ENCODE assay signal across 12 cellular contexts in the genomic region with DNA sequence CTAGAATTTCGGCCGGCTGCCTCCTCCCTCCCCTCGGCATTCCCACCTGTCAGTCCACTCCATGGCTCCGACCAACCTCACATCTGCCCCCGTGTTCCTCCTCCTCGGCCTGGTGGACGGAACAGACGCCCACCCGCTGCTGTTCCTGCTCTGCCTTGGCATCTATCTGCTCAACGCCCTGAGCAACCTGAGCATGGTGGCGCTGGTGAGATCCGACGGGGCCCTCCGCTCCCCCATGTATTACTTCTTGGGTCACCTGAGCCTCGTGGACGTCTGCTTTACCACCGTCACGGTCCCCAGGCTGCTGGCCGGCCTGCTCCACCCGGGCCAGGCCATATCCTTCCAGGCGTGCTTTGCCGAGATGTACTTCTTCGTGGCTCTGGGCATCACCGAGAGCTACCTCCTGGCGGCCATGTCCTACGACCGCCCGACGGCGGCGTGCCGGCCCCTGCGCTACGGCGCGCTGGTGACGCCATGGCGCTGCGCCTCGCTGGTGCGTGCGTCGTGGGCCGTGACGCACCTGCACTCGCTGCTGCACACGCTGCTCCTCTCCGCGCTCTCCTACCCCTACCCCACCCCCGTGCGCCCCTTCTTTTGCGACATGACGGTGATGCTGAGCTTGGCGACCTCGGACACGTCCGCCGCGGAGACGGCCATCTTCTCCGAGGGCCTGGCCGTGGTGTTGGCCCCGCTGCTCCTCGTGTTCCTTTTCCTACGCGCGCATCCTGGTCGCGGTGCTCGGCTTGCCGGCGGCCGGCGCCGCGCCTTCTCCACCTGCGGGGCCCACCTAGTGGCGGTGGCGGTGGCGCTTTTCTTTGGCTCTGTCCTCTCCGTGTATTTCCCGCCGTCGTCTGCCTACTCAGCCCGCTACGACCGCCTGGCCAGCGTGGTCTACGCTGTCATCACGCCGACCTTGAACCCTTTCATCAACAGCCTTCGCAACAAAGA. TPM values are rescaled to one million over a fixed set of nuclear protein-coding genes. Genes with fewer than 3 reads are reported as not detected.
DNase-seq lines count a peak whose midpoint lies in the region; ATAC-seq and TF ChIP-seq lines count a peak whose summit lies in the region.
"Had no signal": no experiment of that assay in that cellular context is flagged by ENCODE, and none has a peak within 500 bp of the region (broad histone marks: within the 10 kb centered on the region; RNA-seq: fewer than 3 reads in every experiment).

Gene OR3A2 (minus strand): TSS at position 440 of the 948 bp plus-strand sequence.

- H3K4me3 ChIP-seq in left ventricle myocardium inferior (peak within 1 kb of the TSS; percentile 38), heart left ventricle (peak within 1 kb of the TSS in 2 of 12 donors; percentile 20 to 45)

- H3K27ac ChIP-seq in left ventricle myocardium inferior (replicated peaks) = no peak within 1 kb of the TSS
- no peak within 1 kb of the TSS for H3K27ac ChIP-seq in heart left ventricle
- H3K27ac ChIP-seq: pancreas had no signal

- TF ChIP-seq CTCF in left ventricle myocardium inferior (IDR thresholded peaks at IDR 0.05; ENCODE audit: borderline replicate concordance) (no peak), heart left ventricle (IDR thresholded peaks at IDR 0.05) (no peak)

- no peak for TF ChIP-seq POLR2A in heart left ventricle (IDR thresholded peaks at IDR 0.05)

- ATAC-seq in heart left ventricle (no peak), GM18498 (IDR thresholded peaks at IDR 0.05; ENCODE audit: unreplicated experiment) (no peak), HG02610 (IDR thresholded peaks at IDR 0.05; ENCODE audit: unreplicated experiment) (no peak), HG02642 (IDR thresholded peaks at IDR 0.05; ENCODE audit: poor library complexity, unreplicated experiment) (no peak)
- ATAC-seq in natural killer cell treated with Interleukin-12 subunit alpha and Interleukin-12 subunit beta and Interleukin-15 and Interleukin-18, amount 100 ng/mL, for 72 hours = peak; percentile 54 to 90

- H3K27me3 ChIP-seq in left ventricle myocardium inferior (ENCODE audit: low read depth) (peaks cover 70% of the 10 kb centered on the region), heart left ventricle (peaks cover 8 to 46% (median 24%) of the 10 kb centered on the region in 9 donors)

- no peaks in the 10 kb centered on the region for H3K4me1 ChIP-seq in left ventricle myocardium inferior
- no peaks in the 10 kb centered on the region for H3K4me1 ChIP-seq in heart left ventricle
- H3K4me1 ChIP-seq: pancreas had no signal

- no peaks in the 10 kb centered on the region for H3K36me3 ChIP-seq in left ventricle myocardium inferior
- H3K36me3 ChIP-seq in heart left ventricle = no peaks in the 10 kb centered on the region
- H3K36me3 ChIP-seq: pancreas had no signal

- peak within 1 kb of the TSS; percentile 86 for H3K27ac Mint-ChIP-seq in activated naive CD8-positive, alpha-beta T cell treated with anti-CD3 and anti-CD28 coated beads for 36 hours
- no peak within 1 kb of the TSS for H3K27ac Mint-ChIP-seq in natural killer cell treated with Interleukin-12 subunit alpha and Interleukin-12 subunit beta and Interleukin-15 and Interleukin-18, amount 100 ng/mL, for 72 hours

- intact Hi-C loops in left ventricle myocardium inferior (cut with micrococcal nuclease) = no loop called here
- intact Hi-C loops in heart left ventricle (cut with DNase I) = no loop called here

- WGBS in heart left ventricle, 4 donors = 25 to 42% (median 26%) methylated on average over 63 to 92 of the region's 92 CpGs

- H3K4me3 Mint-ChIP-seq in activated naive CD8-positive, alpha-beta T cell treated with anti-CD3 and anti-CD28 coated beads for 36 hours = peak within 1 kb of the TSS; percentile 83
- no peak within 1 kb of the TSS for H3K4me3 Mint-ChIP-seq in natural killer cell treated with Interleukin-12 subunit alpha and Interleukin-12 subunit beta and Interleukin-15 and Interleukin-18, amount 100 ng/mL, for 72 hours

- H3K36me3 Mint-ChIP-seq in activated naive CD8-positive, alpha-beta T cell treated with anti-CD3 and anti-CD28 coated beads for 36 hours = peaks cover 9% of the 10 kb centered on the region
- no peaks in the 10 kb centered on the region for H3K36me3 Mint-ChIP-seq in natural killer cell treated with Interleukin-12 subunit alpha and Interleukin-12 subunit beta and Interleukin-15 and Interleukin-18, amount 100 ng/mL, for 72 hours

- no peaks in the 10 kb centered on the region for H3K4me1 Mint-ChIP-seq in activated naive CD8-positive, alpha-beta T cell treated with anti-CD3 and anti-CD28 coated beads for 36 hours
- H3K4me1 Mint-ChIP-seq in natural killer cell treated with Interleukin-12 subunit alpha and Interleukin-12 subunit beta and Interleukin-15 and Interleukin-18, amount 100 ng/mL, for 72 hours (ENCODE audit: low read depth in 2 of 2) = no peaks in the 10 kb centered on the region

- H3K9me3 Mint-ChIP-seq in activated naive CD8-positive, alpha-beta T cell treated with anti-CD3 and anti-CD28 coated beads for 36 hours = peaks cover 2% of the 10 kb centered on the region
- no peaks in the 10 kb centered on the region for H3K9me3 Mint-ChIP-seq in natural killer cell treated with Interleukin-12 subunit alpha and Interleukin-12 subunit beta and Interleukin-15 and Interleukin-18, amount 100 ng/mL, for 72 hours

- DNase-seq in left ventricle myocardium inferior (no peak), heart left ventricle (no peak), SIG-M5 (lab: John Stamatoyannopoulos, UW) (no peak)
- DNase-seq in activated naive CD8-positive, alpha-beta T cell treated with anti-CD3 and anti-CD28 coated beads for 36 hours = peak; percentile 73
- no peak for DNase-seq in natural killer cell treated with Interleukin-12 subunit alpha and Interleukin-12 subunit beta and Interleukin-15 and Interleukin-18, amount 100 ng/mL, for 72 hours (ENCODE audit: low spot score)
- DNase-seq: islet precursor cell, NCI-H1436 treated with DMSO at 0.1 percent for 48 hours had no signal

- peaks cover 40% of the 10 kb centered on the region for H3K27me3 Mint-ChIP-seq in activated naive CD8-positive, alpha-beta T cell treated with anti-CD3 and anti-CD28 coated beads for 36 hours
- peaks cover 33 to 60% of the 10 kb centered on the region in 2 donors for H3K27me3 Mint-ChIP-seq in natural killer cell treated with Interleukin-12 subunit alpha and Interleukin-12 subunit beta and Interleukin-15 and Interleukin-18, amount 100 ng/mL, for 72 hours

- peaks cover 12% of the 10 kb centered on the region for H3K9me3 ChIP-seq in left ventricle myocardium inferior (replicated peaks)
- H3K9me3 ChIP-seq in heart left ventricle = peaks cover 0 to 7% (median 0%) of the 10 kb centered on the region in 12 donors
- H3K9me3 ChIP-seq: pancreas had no signal

RNA-seq across cellular contexts. Expression of gene OR3A2, which starts in this region (rescaled TPM):
- 0.11 TPM for total RNA-seq in left ventricle myocardium inferior
- total RNA-seq in heart left ventricle = under 1 TPM in 1 of 9 donors, not detected in 8; 0.35 TPM
- not detected for polyA plus RNA-seq in heart left ventricle
- total RNA-seq in activated naive CD8-positive, alpha-beta T cell treated with anti-CD3 and anti-CD28 coated beads for 36 hours = 1 to 10 TPM; 7.2 to 8.3 TPM
- 1 to 10 TPM in 1 of 2 donors, not detected in 1; 2.6 TPM for total RNA-seq in natural killer cell treated with Interleukin-12 subunit alpha and Interleukin-12 subunit beta and Interleukin-15 and Interleukin-18, amount 100 ng/mL, for 72 hours
- total RNA-seq: A673 had no signal

Comparison
In these comparisons a context has a peak if more than half of its experiments do, and no peak if none do; other contexts are left out.
1. ATAC-seq: peak in natural killer cell treated with Interleukin-12 subunit alpha and Interleukin-12 subunit beta and Interleukin-15 and Interleukin-18, amount 100 ng/mL, for 72 hours (2 of 2); none in heart left ventricle (0 of 4), GM18498 (single experiment), HG02610 (single experiment) and HG02642 (single experiment).